ENCODE assay signal across 8 cellular contexts in genomic region chrX:130523460-130524394, GRCh38.
DNase-seq lines count a peak whose midpoint lies in the region; ATAC-seq lines count a peak whose summit lies in the region.

No MANE protein-coding gene starts in this region.

- H4K8ac ChIP-seq in mesendoderm (ENCODE audit: low read depth, low read length): no peak overlapping the region

- no peak overlapping the region for H2AK5ac ChIP-seq in mesendoderm (ENCODE audit: low read length)

- no CpG with 5 or more reads among the region's 42 CpGs for WGBS in mesendoderm (ENCODE audit: extremely low coverage, insufficient coverage, low lambda C conversion rate)
- 12% methylated on average over 42 of the region's 42 CpGs for WGBS in urinary bladder

- H3K9ac ChIP-seq in duodenal mucosa (ENCODE audit: low read depth in 1 of 2, low read length in 2 of 2): no peak overlapping the region
- no peak overlapping the region for H3K9ac ChIP-seq in mesendoderm (ENCODE audit: low read length)

- H3K23ac ChIP-seq in mesendoderm (ENCODE audit: low read length): no peak overlapping the region

- peak overlapping the region; percentile 2 for H3K4me2 ChIP-seq in mesendoderm (ENCODE audit: low read length)

- no peak overlapping the region for H3K18ac ChIP-seq in mesendoderm (ENCODE audit: low read length)

- H3K27ac ChIP-seq in duodenal mucosa (ENCODE audit: low read depth, low read length) (no peak overlapping the region), mesendoderm (ENCODE audit: low read depth, low read length) (no peak overlapping the region), urinary bladder (ENCODE audit: low read depth) (no peak overlapping the region)

- no peaks in the 10 kb centered on the region for H3K79me1 ChIP-seq in mesendoderm (ENCODE audit: low read length)

- H4K5ac ChIP-seq in mesendoderm (ENCODE audit: low read length): no peak overlapping the region

- ATAC-seq in GM18909 (IDR thresholded peaks at IDR 0.05; ENCODE audit: poor library complexity, unreplicated experiment): peak; percentile 60
- no peak for ATAC-seq in HG02852 (IDR thresholded peaks at IDR 0.05; ENCODE audit: unreplicated experiment)
- ATAC-seq in GM19397 (IDR thresholded peaks at IDR 0.05; ENCODE audit: unreplicated experiment): no peak

- H3K9me3 ChIP-seq in duodenal mucosa (ENCODE audit: control insufficient read depth in 1 of 2, low read length in 2 of 2): no peaks in the 10 kb centered on the region

- no peak overlapping the region for H2BK5ac ChIP-seq in mesendoderm (ENCODE audit: low read length)

- H3K4ac ChIP-seq in mesendoderm (ENCODE audit: low read depth, low read length): no peak overlapping the region

- H3K4me1 ChIP-seq in duodenal mucosa (ENCODE audit: control insufficient read depth in 1 of 2, insufficient read depth in 2 of 2, low read length in 2 of 2) (no peaks in the 10 kb centered on the region), mesendoderm (ENCODE audit: control insufficient read depth, low read depth, low read length) (no peaks in the 10 kb centered on the region), urinary bladder (ENCODE audit: insufficient read depth) (no peaks in the 10 kb centered on the region)

- H3K36me3 ChIP-seq in duodenal mucosa (ENCODE audit: control insufficient read depth in 1 of 2, insufficient read depth in 2 of 2, low read length in 2 of 2): no peaks in the 10 kb centered on the region
- no peaks in the 10 kb centered on the region for H3K36me3 ChIP-seq in mesendoderm (ENCODE audit: control insufficient read depth, insufficient read depth, low read length)
- no peaks in the 10 kb centered on the region for H3K36me3 ChIP-seq in urinary bladder (ENCODE audit: insufficient read depth)

- DNase-seq in NCI-H526 treated with DMSO at 0.1 percent for 48 hours (lab: John Stamatoyannopoulos, UW) (peak; percentile 15), mesendoderm (peak; percentile 18), SW480 (ENCODE audit: low spot score) (no peak)

- no peak overlapping the region for H2BK15ac ChIP-seq in mesendoderm (replicated peaks; ENCODE audit: low read depth)

- no peak overlapping the region for H2BK120ac ChIP-seq in mesendoderm (ENCODE audit: low read depth, low read length)

- no peaks in the 10 kb centered on the region for H3K27me3 ChIP-seq in duodenal mucosa (ENCODE audit: control insufficient read depth in 1 of 2, insufficient read depth in 2 of 2, low read length in 2 of 2)
- H3K27me3 ChIP-seq in mesendoderm (ENCODE audit: insufficient read depth, low read length, poor library complexity): no peaks in the 10 kb centered on the region

- H3K79me2 ChIP-seq in mesendoderm (ENCODE audit: control insufficient read depth, insufficient read depth, low read length): no peaks in the 10 kb centered on the region

- H3K56ac ChIP-seq in mesendoderm (ENCODE audit: low read length): peak overlapping the region; percentile 30

- H3K4me3 ChIP-seq in duodenal mucosa (ENCODE audit: low read depth in 1 of 2, low read length in 2 of 2) (peak overlapping the region; percentile 41 to 43), mesendoderm (ENCODE audit: low read length) (no peak overlapping the region), urinary bladder (ENCODE audit: low read depth, low read length) (peak overlapping the region; percentile 17)
